In genomic region chr20:32358883-32359632, GRCh38 we compare ENCODE assay signal across 8 cellular contexts. TPM values are rescaled to one million over a fixed set of nuclear protein-coding genes. Genes with fewer than 3 reads are reported as not detected.
A peak's percentile ranks its signal among the peaks of the same experiment; 100 is the strongest.
DNase-seq lines count a peak whose midpoint lies in the region; ATAC-seq and FAIRE-seq lines count a peak whose summit lies in the region.

No MANE protein-coding gene starts in this region.

- POLR2A ChIA-PET in activated CD4-positive, alpha-beta T cell treated with anti-CD3 and anti-CD28 coated beads for 36 hours (lab: Charles Lee) = interaction anchor here (0.6 to 1.8 kb wide), 6 partner anchors 26 to 461 kb away, joined by 3 to 19 read pairs (median 4); partner anchors contain the start of gene MAPRE1

- H3K27me3 Mint-ChIP-seq in activated CD4-positive, alpha-beta T cell treated with anti-CD3 and anti-CD28 coated beads for 36 hours = no peaks in the 10 kb centered on the region

- ATAC-seq in GM21717 (IDR thresholded peaks at IDR 0.05; ENCODE audit: unreplicated experiment) = peak; percentile 18
- peak; percentile 15 for ATAC-seq in activated CD4-positive, alpha-beta T cell treated with anti-CD3 and anti-CD28 coated beads for 36 hours

- FAIRE-seq in GM19239 (lab: Jason Lieb, UNC) = no peak

- peaks cover 32% of the 10 kb centered on the region for H3K36me3 Mint-ChIP-seq in activated CD4-positive, alpha-beta T cell treated with anti-CD3 and anti-CD28 coated beads for 36 hours (ENCODE audit: low read depth)

- peak overlapping the region; percentile 99 for H3K4me3 Mint-ChIP-seq in activated CD4-positive, alpha-beta T cell treated with anti-CD3 and anti-CD28 coated beads for 36 hours

- CTCF ChIA-PET in activated CD4-positive, alpha-beta T cell treated with anti-CD3 and anti-CD28 coated beads for 36 hours (lab: Charles Lee) = interaction anchor here (0.5 to 1.5 kb wide), 10 partner anchors 28 to 398 kb away, joined by 3 to 6 read pairs (median 3); no protein-coding TSS in a partner anchor

- H3K27ac Mint-ChIP-seq in activated CD4-positive, alpha-beta T cell treated with anti-CD3 and anti-CD28 coated beads for 36 hours = peak overlapping the region; percentile 98

- no peaks in the 10 kb centered on the region for H3K9me3 Mint-ChIP-seq in activated CD4-positive, alpha-beta T cell treated with anti-CD3 and anti-CD28 coated beads for 36 hours (ENCODE audit: low read depth)

- H3K4me1 Mint-ChIP-seq in activated CD4-positive, alpha-beta T cell treated with anti-CD3 and anti-CD28 coated beads for 36 hours = peaks cover 73% of the 10 kb centered on the region

- DNase-seq in CD1c-positive myeloid dendritic cell (ENCODE audit: extremely low spot score) (peak; percentile 62), NCI-H2171 treated with DMSO at 0.1 percent for 48 hours (lab: John Stamatoyannopoulos, UW) (peak; percentile 77), left kidney (ENCODE audit: low read depth, low spot score) (peak; percentile 90), GM19239 (ENCODE audit: insufficient read length, low spot score) (no peak)
- peak; percentile 91 for DNase-seq in activated CD4-positive, alpha-beta T cell treated with anti-CD3 and anti-CD28 coated beads for 36 hours
- peak; percentile 69 for DNase-seq in stimulated activated CD4-positive, alpha-beta T cell treated with anti-CD3 and anti-CD28 coated beads, Interleukin-2, amount 100 ng/mL, for 4 hours (ENCODE audit: low read depth)

- H3K27ac ChIP-seq in cingulate gyrus (ENCODE audit: low read depth, low read length) = peak overlapping the region; percentile 89

- intact Hi-C loops in activated CD4-positive, alpha-beta T cell treated with anti-CD3 and anti-CD28 coated beads for 36 hours (cut with DNase I, micrococcal nuclease) = loop anchor here (1.0 to 5.0 kb wide), 12 partner anchors 74 to 1634 kb away; partner anchors contain the start of genes BCL2L1 (in 1 of the 2), KIF3B (in 1 of the 2), MAPRE1 (in 1 of the 2) and PLAGL2 (in 1 of the 2)

RNA-seq across cellular contexts. Expression of gene ASXL1, which starts 0.9 kb away (rescaled TPM):
- total RNA-seq in activated CD4-positive, alpha-beta T cell treated with anti-CD3 and anti-CD28 coated beads for 36 hours = 100 to 1,000 TPM; 129 to 141 TPM
